Comparison of ENCODE assay signal across 8 cellular contexts in the genomic region with DNA sequence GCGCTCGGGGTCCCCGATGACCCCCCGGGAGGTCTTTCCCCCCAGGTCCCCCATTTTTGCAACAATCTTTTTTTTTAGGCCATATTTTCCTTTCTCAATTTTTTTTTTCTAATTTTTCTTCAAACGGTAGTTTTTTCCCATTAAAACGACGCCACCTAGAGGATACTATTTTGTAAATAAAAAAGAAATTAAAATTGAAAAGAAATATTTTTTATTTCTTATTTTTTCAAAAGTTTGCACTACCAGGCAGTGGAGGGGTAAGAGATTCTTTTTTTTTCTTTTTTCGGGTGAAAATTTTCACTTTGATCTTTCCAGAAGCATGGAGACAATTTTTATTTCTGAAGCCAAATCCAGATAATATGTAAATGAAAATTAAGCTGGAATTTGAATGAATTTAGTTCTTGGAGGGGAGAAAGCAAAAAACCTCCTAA. TPM values are rescaled to one million over a fixed set of nuclear protein-coding genes. Genes with fewer than 3 reads are reported as not detected.
A peak's percentile ranks its signal among the peaks of the same experiment; 100 is the strongest.
DNase-seq lines count a peak whose midpoint lies in the region; ATAC-seq and TF ChIP-seq lines count a peak whose summit lies in the region.

No MANE protein-coding gene starts in this region.

- DNase-seq in heart left ventricle (no peak), Right ventricle myocardium inferior (ENCODE audit: missing footprints) (no peak), SK-MEL-5 (ENCODE audit: low read depth, low spot score) (peak; percentile 38), fibroblast of lung (ENCODE audit: low read depth in 2 of 2) (peak in 1 of 2 donors; percentile 56), trophoblast cell (peak in 1 of 2 donors; percentile 58)

- H2AFZ ChIP-seq in fibroblast of lung (ENCODE audit: low read length), result peak overlapping the region; percentile 20
- peak overlapping the region; percentile 96 for H2AFZ ChIP-seq in trophoblast cell (ENCODE audit: insufficient read depth, low read length, poor library complexity)

- H4K12ac ChIP-seq in trophoblast cell (ENCODE audit: low read depth, low read length), result no peak overlapping the region

- no peak for TF ChIP-seq POLR2A in heart left ventricle (IDR thresholded peaks at IDR 0.05)

- peak overlapping the region; percentile 73 for H4K8ac ChIP-seq in trophoblast cell (ENCODE audit: low read depth, low read length)

- no peak overlapping the region for H3K4ac ChIP-seq in trophoblast cell (ENCODE audit: low read depth, low read length)

- TF ChIP-seq CTCF in heart left ventricle (IDR thresholded peaks at IDR 0.05) (peak; percentile 17 to 59 (median 38)), fibroblast of lung (conservative IDR thresholded peaks at IDR 0.05 in 1 of 2, IDR thresholded peaks at IDR 0.05 in 1 of 2; ENCODE audit: low read depth in 1 of 2, low read length in 2 of 2) (peak; percentile 8 to 24)

- H2BK12ac ChIP-seq in trophoblast cell (ENCODE audit: low read length), result no peak overlapping the region

- H3K9ac ChIP-seq in fibroblast of lung (ENCODE audit: insufficient read depth, low read length) (peak overlapping the region; percentile 62), trophoblast cell (ENCODE audit: low read length) (peak overlapping the region; percentile 95)

- H3K27me3 ChIP-seq in heart left ventricle, result no peaks in the 10 kb centered on the region
- H3K27me3 ChIP-seq in fibroblast of lung (ENCODE audit: control insufficient read depth, insufficient read depth, low read length), result peaks cover 7% of the 10 kb centered on the region
- no peaks in the 10 kb centered on the region for H3K27me3 ChIP-seq in trophoblast cell (ENCODE audit: insufficient read depth, low read length)

- H4K91ac ChIP-seq in trophoblast cell (ENCODE audit: low read depth, low read length), result peak overlapping the region; percentile 87

- peak overlapping the region; percentile 74 for H3K14ac ChIP-seq in trophoblast cell (ENCODE audit: low read length)

- H2BK120ac ChIP-seq in trophoblast cell (ENCODE audit: insufficient read depth, low read length, poor library complexity), result no peak overlapping the region

- no peak overlapping the region for H3K18ac ChIP-seq in trophoblast cell (ENCODE audit: low read length)

- H3K4me3 ChIP-seq in heart left ventricle (peak overlapping the region; percentile 71 to 97 (median 84)), fibroblast of lung (replicated peaks in 1 of 4; ENCODE audit: control extremely low read depth in 1 of 4, insufficient read depth in 1 of 4, low read depth in 3 of 4, low read length in 4 of 4) (peak overlapping the region; percentile 68 to 90 (median 76)), trophoblast cell (ENCODE audit: low read depth, low read length) (peak overlapping the region; percentile 78)

- in situ Hi-C loops in SK-MEL-5 (cut with HindIII; ENCODE audit: low pct_unique_long_range_greater_than_20kb, low sequenced_read_pairs), result no loop called here

- H3K23ac ChIP-seq in trophoblast cell (ENCODE audit: low read length), result no peak overlapping the region

- 1 to 2% (median 1%) methylated on average over 8 of the region's 8 CpGs for WGBS in heart left ventricle, 4 donors
- WGBS in trophoblast cell (ENCODE audit: extremely low coverage, insufficient coverage, insufficient read length), result no CpG with 5 or more reads among the region's 8 CpGs

- no peaks in the 10 kb centered on the region for H4K20me1 ChIP-seq in fibroblast of lung (ENCODE audit: control insufficient read depth, extremely low read depth, insufficient read depth, low read length)

- H3K4me2 ChIP-seq in fibroblast of lung (ENCODE audit: extremely low read depth, insufficient read depth, low read length) (peak overlapping the region; percentile 71), trophoblast cell (ENCODE audit: low read length) (peak overlapping the region; percentile 78)

- H2AK5ac ChIP-seq in trophoblast cell (ENCODE audit: low read length), result no peak overlapping the region

- peak overlapping the region; percentile 40 for H2BK5ac ChIP-seq in trophoblast cell (ENCODE audit: low read depth, low read length, poor library complexity)

- intact Hi-C loops in heart left ventricle (cut with DNase I) (loop anchor here in 5 of 10 donors (2.0 to 10.0 kb wide), 6 partner anchors 70 to 192 kb away; no protein-coding TSS in a partner anchor), Right ventricle myocardium inferior (cut with DNase I) (loop anchor here (10.0 kb wide), 1 partner anchor 72 kb away; no protein-coding TSS in a partner anchor)

- no peaks in the 10 kb centered on the region for H3K79me1 ChIP-seq in trophoblast cell (ENCODE audit: low read length)

- ATAC-seq in heart left ventricle (no peak), Right ventricle myocardium inferior (no peak), GM18861 (IDR thresholded peaks at IDR 0.05; ENCODE audit: unreplicated experiment) (no peak), GM21825 (IDR thresholded peaks at IDR 0.05; ENCODE audit: unreplicated experiment) (no peak), HG03108 (IDR thresholded peaks at IDR 0.05; ENCODE audit: unreplicated experiment) (no peak)

- H3K36me3 ChIP-seq in heart left ventricle (no peaks in the 10 kb centered on the region), fibroblast of lung (ENCODE audit: control insufficient read depth, insufficient read depth, low read length) (no peaks in the 10 kb centered on the region), trophoblast cell (ENCODE audit: control insufficient read depth in 1 of 2, insufficient read depth in 2 of 2, low read length in 2 of 2) (no peaks in the 10 kb centered on the region)

- H3K79me2 ChIP-seq in fibroblast of lung (ENCODE audit: control insufficient read depth, insufficient read depth, low read length), result peaks cover 45% of the 10 kb centered on the region
- H3K79me2 ChIP-seq in trophoblast cell (ENCODE audit: control insufficient read depth, insufficient read depth, low read length, poor library complexity), result peaks cover 2% of the 10 kb centered on the region

- H3K9me3 ChIP-seq in heart left ventricle (no peaks in the 10 kb centered on the region), fibroblast of lung (ENCODE audit: control insufficient read depth, insufficient read depth, low read depth, low read length) (no peaks in the 10 kb centered on the region), trophoblast cell (ENCODE audit: insufficient read depth, low read depth, low read length) (no peaks in the 10 kb centered on the region)

- H3K4me1 ChIP-seq in heart left ventricle (peaks cover 0 to 37% (median 7%) of the 10 kb centered on the region in 12 donors), fibroblast of lung (ENCODE audit: control insufficient read depth, extremely low read depth, insufficient read depth, low read length) (peaks cover 2% of the 10 kb centered on the region), trophoblast cell (ENCODE audit: control insufficient read depth in 1 of 2, insufficient read depth in 2 of 2, low read length in 2 of 2) (no peaks in the 10 kb centered on the region)

- H3K27ac ChIP-seq in heart left ventricle, result peak overlapping the region in 10 of 12 donors; percentile 39 to 86 (median 66)
- H3K27ac ChIP-seq in fibroblast of lung (ENCODE audit: insufficient read depth, low read length), result peak overlapping the region; percentile 51
- no peak overlapping the region for H3K27ac ChIP-seq in trophoblast cell (ENCODE audit: low read depth, low read length)

RNA-seq across cellular contexts. Expression of gene ZNF618, which starts 0.7 kb away (rescaled TPM):
- 1 to 10 TPM in 8 of 9 donors, under 1 TPM in 1; 0.81 to 4.2 (median 2.0) TPM for total RNA-seq in heart left ventricle
- polyA plus RNA-seq in heart left ventricle, result 1 to 10 TPM in 1 of 2 donors, under 1 TPM in 1; 0.95 to 1.0 TPM
- total RNA-seq in Right ventricle myocardium inferior, result 1.6 TPM
- 2.2 and 3.2 TPM in 2 replicates for total RNA-seq in SK-MEL-5 (2014; rRNA removed; shearing (Covaris generic))
- polyA plus RNA-seq in SK-MEL-5 (2015; cell fraction: cytosol; rRNA removed), result 6.7 and 10.2 TPM in 2 replicates
- 10.7 and 16.0 TPM in 2 replicates for polyA plus RNA-seq in SK-MEL-5 (2015; cell fraction: nucleus; rRNA removed)
- 5.4 and 8.6 TPM in 2 replicates for total RNA-seq in fibroblast of lung
- 6.6 and 6.7 TPM in 2 replicates for polyA plus RNA-seq in fibroblast of lung
- 6.8 and 10.9 TPM in 2 replicates for polyA plus RNA-seq in fibroblast of lung (2012)
- polyA minus RNA-seq in fibroblast of lung (ENCODE audit: low replicate concordance), result 22.3 and 27.2 TPM in 2 replicates
- polyA plus RNA-seq in trophoblast cell (2013), result 7.8 and 8.5 TPM in 2 replicates
